In the genomic region with DNA sequence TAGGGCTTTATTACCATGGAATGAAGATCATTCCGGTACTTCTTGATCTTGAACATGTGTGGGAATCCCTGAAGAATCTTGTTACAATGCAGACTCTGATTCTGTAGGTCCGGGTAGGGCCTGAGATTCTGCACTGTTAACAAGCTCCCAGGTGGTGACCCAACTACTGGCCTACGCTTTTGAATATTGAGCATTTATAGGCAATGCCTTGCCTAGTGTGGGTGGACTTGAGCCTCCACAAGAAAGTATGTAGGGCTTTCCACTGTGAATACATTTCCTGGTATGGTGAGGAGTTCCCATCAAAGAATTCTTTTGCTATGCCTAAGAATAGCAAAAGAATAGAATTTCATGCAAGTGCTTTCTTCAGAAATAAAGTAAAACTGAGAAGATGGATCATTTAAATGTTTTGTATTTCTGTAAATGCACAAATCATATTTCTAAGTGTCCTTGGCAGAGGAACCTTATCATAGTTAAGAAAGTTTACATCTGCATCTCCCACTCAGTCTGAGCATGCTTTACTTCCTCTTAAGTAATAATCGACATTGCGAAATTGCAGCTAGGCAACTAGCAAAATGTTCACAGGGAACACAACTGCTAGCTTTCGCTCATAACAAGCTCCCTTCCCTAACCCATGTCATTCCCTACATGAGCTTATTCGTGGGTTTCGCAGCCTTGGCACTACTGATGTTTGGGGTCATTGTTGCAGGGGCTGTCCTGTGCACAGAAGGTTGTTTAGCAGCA, we compare ENCODE assay signal across 8 cellular contexts.
DNase-seq lines count a peak whose midpoint lies in the region; ATAC-seq and TF ChIP-seq lines count a peak whose summit lies in the region.

No MANE protein-coding gene starts in this region.

- no peaks in the 10 kb centered on the region for H3K9me3 ChIP-seq in gastroesophageal sphincter
- H3K9me3 ChIP-seq in skeletal muscle tissue (ENCODE audit: control insufficient read depth in 3 of 3, low read length in 3 of 3): no peaks in the 10 kb centered on the region

- H3K27me3 ChIP-seq in gastroesophageal sphincter: no peaks in the 10 kb centered on the region
- H3K27me3 ChIP-seq in skeletal muscle tissue (ENCODE audit: control insufficient read depth in 3 of 3, insufficient read depth in 3 of 3, low read length in 3 of 3): no peaks in the 10 kb centered on the region

- no peak overlapping the region for H3K9ac ChIP-seq in skeletal muscle tissue (ENCODE audit: low read depth in 1 of 3, low read length in 3 of 3)

- 52 to 57% methylated on average over 6 to 7 of the region's 8 CpGs for WGBS in gastroesophageal sphincter (ENCODE audit: low coverage in 1 of 2), 2 donors

- TF ChIP-seq EP300 in gastroesophageal sphincter (IDR thresholded peaks at IDR 0.05): no peak

- peak overlapping the region; percentile 68 to 78 (median 72) for H3K27ac ChIP-seq in gastroesophageal sphincter
- peak overlapping the region; percentile 10 for H3K27ac ChIP-seq in skeletal muscle tissue (ENCODE audit: low read depth, low read length)

- TF ChIP-seq CTCF in gastroesophageal sphincter (IDR thresholded peaks at IDR 0.05): no peak

- ATAC-seq in gastroesophageal sphincter: peak; percentile 83

- H3K36me3 ChIP-seq in gastroesophageal sphincter (no peaks in the 10 kb centered on the region), skeletal muscle tissue (ENCODE audit: control insufficient read depth in 3 of 3, insufficient read depth in 3 of 3, low read length in 3 of 3) (no peaks in the 10 kb centered on the region)

- no peak for TF ChIP-seq POLR2A in gastroesophageal sphincter (IDR thresholded peaks at IDR 0.05)

- H3K4me3 ChIP-seq in gastroesophageal sphincter: no peak overlapping the region
- no peak overlapping the region for H3K4me3 ChIP-seq in skeletal muscle tissue (ENCODE audit: low read length in 3 of 3)

- H3K4me1 ChIP-seq in gastroesophageal sphincter (peaks cover 17 to 41% (median 21%) of the 10 kb centered on the region in 3 donors), skeletal muscle tissue (ENCODE audit: control insufficient read depth in 3 of 3, insufficient read depth in 3 of 3, low read length in 3 of 3) (peaks cover 0 to 4% (median 0%) of the 10 kb centered on the region in 3 donors)

- DNase-seq in H4 (ENCODE audit: low spot score) (peak; percentile 91), SKM-1 treated with dmso at 0.1 percent for 144 hours (lab: John Stamatoyannopoulos, UW; ENCODE audit: unreplicated experiment) (peak; percentile 96), NCI-H82 treated with DMSO at 0.1 percent for 48 hours (lab: John Stamatoyannopoulos, UW; ENCODE audit: unreplicated experiment) (no peak), NCI-H748 treated with DMSO at 0.1 percent for 48 hours (lab: John Stamatoyannopoulos, UW) (no peak), SHP77 treated with DMSO at 0.1 percent for 48 hours (lab: John Stamatoyannopoulos, UW) (no peak)
- no peak for DNase-seq in stimulated activated naive CD4-positive, alpha-beta T cell treated with Interleukin-2 at 50 U/mL for 16 hours (lab: John Stamatoyannopoulos, UW)

Comparison
In these comparisons a context has a peak if more than half of its experiments do, and no peak if none do; other contexts are left out.
1. DNase-seq: peak in H4 (single experiment) and SKM-1 treated with dmso at 0.1 percent for 144 hours (single experiment); none in NCI-H82 treated with DMSO at 0.1 percent for 48 hours (single experiment), NCI-H748 treated with DMSO at 0.1 percent for 48 hours (single experiment), stimulated activated naive CD4-positive, alpha-beta T cell treated with Interleukin-2 at 50 U/mL for 16 hours (single experiment) and SHP77 treated with DMSO at 0.1 percent for 48 hours (single experiment).